Comparison of ENCODE assay signal across 9 cellular contexts in genomic region chr6:98832282-98833100, GRCh38. TPM values are rescaled to one million over a fixed set of nuclear protein-coding genes. Genes with fewer than 3 reads are reported as not detected.
DNase-seq lines count a peak whose midpoint lies in the region; ATAC-seq and TF ChIP-seq lines count a peak whose summit lies in the region.
"Had no signal": no experiment of that assay in that cellular context is flagged by ENCODE, and none has a peak within 500 bp of the region (broad histone marks: within the 10 kb centered on the region; RNA-seq: fewer than 3 reads in every experiment).

No MANE protein-coding gene starts in this region.

- H4K91ac ChIP-seq in H9 (ENCODE audit: insufficient read length, low read depth, low read length): no peak overlapping the region

- TF ChIP-seq EP300 in sigmoid colon (IDR thresholded peaks at IDR 0.05): no peak

- WGBS in H9 (ENCODE audit: extremely low coverage, insufficient read length, low lambda C conversion rate): no CpG with 5 or more reads among the region's 61 CpGs
- WGBS in sigmoid colon, 2 donors: 2% methylated on average over 61 of the region's 61 CpGs

- H3K36me3 ChIP-seq in sigmoid colon: no peaks in the 10 kb centered on the region

- H3K23me2 ChIP-seq in H9 (ENCODE audit: insufficient read length, low read depth, low read length, poor library complexity, severe bottlenecking): peaks cover 39% of the 10 kb centered on the region

- no peak overlapping the region for H3T11ph ChIP-seq in H9 (ENCODE audit: low read length)

- H2BK120ac ChIP-seq in H9 (ENCODE audit: low read depth, low read length, poor library complexity, severe bottlenecking): no peak overlapping the region

- TF ChIP-seq POLR2A in sigmoid colon (IDR thresholded peaks at IDR 0.05): no peak

- no peaks in the 10 kb centered on the region for H3K79me1 ChIP-seq in H9 (ENCODE audit: insufficient read depth, low read depth, low read length, poor library complexity, severe bottlenecking)

- H3K14ac ChIP-seq in H9 (ENCODE audit: insufficient read depth, low read length): no peak overlapping the region

- H3K27ac Mint-ChIP-seq in H9: no peak overlapping the region
- H3K27ac Mint-ChIP-seq in activated naive CD8-positive, alpha-beta T cell treated with anti-CD3 and anti-CD28 coated beads, Interleukin-2, amount 50 U/mL, for 24 hours: peak overlapping the region; percentile 25

- H3K56ac ChIP-seq in H9 (ENCODE audit: insufficient read length, low read depth, low read length): no peak overlapping the region

- H3K27me3 ChIP-seq in H9 (ENCODE audit: insufficient read depth, low read length) (peaks cover 80% of the 10 kb centered on the region), sigmoid colon (peaks cover 69 to 100% (median 76%) of the 10 kb centered on the region in 3 donors)

- TF ChIP-seq CTCF in H9 (conservative IDR thresholded peaks at IDR 0.05) (no peak), sigmoid colon (IDR thresholded peaks at IDR 0.05) (no peak)

- no peak overlapping the region for H2BK12ac ChIP-seq in H9 (ENCODE audit: insufficient read length, low read depth, low read length)

- no peak overlapping the region for H3K18ac ChIP-seq in H9 (ENCODE audit: insufficient read length, low read depth, low read length)

- no peak overlapping the region for H3K9ac ChIP-seq in H9 (ENCODE audit: extremely low read depth, insufficient read length, low read length)

- H3K9me3 ChIP-seq in H9 (ENCODE audit: control insufficient read depth, low read depth, low read length): no peaks in the 10 kb centered on the region
- no peaks in the 10 kb centered on the region for H3K9me3 ChIP-seq in sigmoid colon

- H2BK20ac ChIP-seq in H9 (ENCODE audit: low read depth, low read length, poor library complexity, severe bottlenecking): no peak overlapping the region

- H3K4me3 Mint-ChIP-seq in H9: peak overlapping the region; percentile 71 to 85
- H3K4me3 Mint-ChIP-seq in activated naive CD8-positive, alpha-beta T cell treated with anti-CD3 and anti-CD28 coated beads, Interleukin-2, amount 50 U/mL, for 24 hours: peak overlapping the region; percentile 76

- H3K79me2 ChIP-seq in H9 (ENCODE audit: insufficient read depth, low read length): no peaks in the 10 kb centered on the region

- no peak overlapping the region for H2BK5ac ChIP-seq in H9 (ENCODE audit: insufficient read length, low read length)

- no peaks in the 10 kb centered on the region; a peak in 1 of 7 replicates for H3K36me3 Mint-ChIP-seq in H9 (ENCODE audit: insufficient read depth in 1 of 3, low read depth in 3 of 3)
- H3K36me3 Mint-ChIP-seq in activated naive CD8-positive, alpha-beta T cell treated with anti-CD3 and anti-CD28 coated beads, Interleukin-2, amount 50 U/mL, for 24 hours (ENCODE audit: low read depth): no peaks in the 10 kb centered on the region

- H4K20me1 ChIP-seq in H9 (ENCODE audit: control insufficient read depth, insufficient read depth, insufficient read length): no peaks in the 10 kb centered on the region

- peaks cover 98% of the 10 kb centered on the region for H3K27me3 Mint-ChIP-seq in H9 (ENCODE audit: low read depth)
- H3K27me3 Mint-ChIP-seq in activated naive CD8-positive, alpha-beta T cell treated with anti-CD3 and anti-CD28 coated beads, Interleukin-2, amount 50 U/mL, for 24 hours: peaks cover 77% of the 10 kb centered on the region

- no peak overlapping the region for H2AK5ac ChIP-seq in H9 (ENCODE audit: insufficient read length, low read length)

- intact Hi-C loops in sigmoid colon (cut with DNase I): loop anchor here (10.0 kb wide), 3 partner anchors 112 to 762 kb away; partner anchors contain the start of gene FBXL4

- H3K4me1 ChIP-seq in H9 (ENCODE audit: insufficient read depth, low read length): peaks cover 7% of the 10 kb centered on the region; the same call in 1 of the 2 replicates
- peaks cover 0 to 65% (median 56%) of the 10 kb centered on the region in 4 donors for H3K4me1 ChIP-seq in sigmoid colon

- H3K4me3 ChIP-seq in sigmoid colon: peak overlapping the region; percentile 11 to 57 (median 41)

- no peak overlapping the region for H3K23ac ChIP-seq in H9 (ENCODE audit: insufficient read length, low read depth, low read length)

- peak overlapping the region; percentile 75 for H3K4me2 ChIP-seq in H9 (ENCODE audit: insufficient read depth, insufficient read length, low read length)

- no peak overlapping the region for H3K4ac ChIP-seq in H9 (ENCODE audit: low read depth, low read length)

- H2AFZ ChIP-seq in H9 (ENCODE audit: low read length): no peak overlapping the region

- peak; percentile 82 for DNase-seq in Ammon's horn (ENCODE audit: low spot score)
- DNase-seq in H9: no peak
- no peak for DNase-seq in activated naive CD8-positive, alpha-beta T cell treated with anti-CD3 and anti-CD28 coated beads, Interleukin-2, amount 50 U/mL, for 24 hours
- peak in 40 of 51 donors; percentile 33 to 92 (median 79) for DNase-seq in hypothalamus (lab: John Stamatoyannopoulos, UW)
- peak; percentile 54 for DNase-seq in sigmoid colon
- DNase-seq in NCI-H2196 (lab: John Stamatoyannopoulos, UW; ENCODE audit: unreplicated experiment): no peak
- DNase-seq in SK-N-DZ (ENCODE audit: low spot score): no peak
- no peak for DNase-seq in NOMO-1 (lab: John Stamatoyannopoulos, UW; ENCODE audit: unreplicated experiment in 2 of 2)

- H2BK15ac ChIP-seq in H9 (ENCODE audit: low read depth, low read length): no peak overlapping the region

- H4K5ac ChIP-seq in H9 (ENCODE audit: insufficient read length, low read depth, low read length): no peak overlapping the region

- peaks cover 46 to 63% of the 10 kb centered on the region in 2 experiments for H3K4me1 Mint-ChIP-seq in H9
- H3K4me1 Mint-ChIP-seq in activated naive CD8-positive, alpha-beta T cell treated with anti-CD3 and anti-CD28 coated beads, Interleukin-2, amount 50 U/mL, for 24 hours: peaks cover 51% of the 10 kb centered on the region

- no peak overlapping the region for H4K8ac ChIP-seq in H9 (replicated peaks; ENCODE audit: insufficient read length, low read depth, low read length)

- no peak overlapping the region for H3K27ac ChIP-seq in H9 (ENCODE audit: insufficient read length, low read depth, low read length)
- no peak overlapping the region for H3K27ac ChIP-seq in sigmoid colon

- ATAC-seq in activated naive CD8-positive, alpha-beta T cell treated with anti-CD3 and anti-CD28 coated beads, Interleukin-2, amount 50 U/mL, for 24 hours: peak; percentile 3

- H3K9me3 Mint-ChIP-seq in H9: peaks cover 0 to 7% of the 10 kb centered on the region in 2 experiments; a peak in 3 of 5 replicates
- no peaks in the 10 kb centered on the region for H3K9me3 Mint-ChIP-seq in activated naive CD8-positive, alpha-beta T cell treated with anti-CD3 and anti-CD28 coated beads, Interleukin-2, amount 50 U/mL, for 24 hours

RNA-seq across cellular contexts. Expression of gene POU3F2, which starts 1.9 kb away (rescaled TPM):
- total RNA-seq in H9 (2021) (0.09 and 0.15 TPM in 2 replicates), sigmoid colon (not detected)
- polyA plus RNA-seq in sigmoid colon: not detected
- 1.8 and 2.2 TPM in 2 replicates for polyA plus RNA-seq in SK-N-DZ (2014; cell fraction: cytosol; rRNA removed)
- 1.1 and 1.4 TPM in 2 replicates for polyA plus RNA-seq in SK-N-DZ (2014; cell fraction: nucleus; rRNA removed)
- total RNA-seq: lung microvascular endothelial cell had no signal

Comparison
In these comparisons a context has a peak if more than half of its experiments do, and no peak if none do; other contexts are left out.
1. DNase-seq: peak in Ammon's horn (single experiment), hypothalamus (40 of 51) and sigmoid colon (single experiment); none in H9 (single experiment), activated naive CD8-positive, alpha-beta T cell treated with anti-CD3 and anti-CD28 coated beads, Interleukin-2, amount 50 U/mL, for 24 hours (single experiment), NCI-H2196 (single experiment), SK-N-DZ (single experiment) and NOMO-1 (0 of 2).